Comparison of ENCODE assay signal across 1 cellular context in genomic region chr15:69375151-69375790, GRCh38.
TF ChIP-seq lines count a peak whose summit lies in the region.

No MANE protein-coding gene starts in this region.

TF ChIP-seq in HepG2, 621 proteins besides CTCF, POLR2A, EP300 and RAD21 (continued from another document):
- TF ChIP-seq ZNF574 (CRISPR knock-in tag; IDR thresholded peaks at IDR 0.05): no peak
- TF ChIP-seq THAP8 (CRISPR knock-in tag; IDR thresholded peaks at IDR 0.05; ENCODE audit: borderline replicate concordance): no peak
- no peak for TF ChIP-seq NCOA5 (CRISPR knock-in tag; IDR thresholded peaks at IDR 0.05)
- no peak for TF ChIP-seq PAXIP1 (CRISPR knock-in tag; conservative IDR thresholded peaks at IDR 0.05)
- no peak for TF ChIP-seq SRSF4 (IDR thresholded peaks at IDR 0.05; ENCODE audit: low read depth, low read length, poor library complexity, severe bottlenecking)
- TF ChIP-seq MTA1 (CRISPR knock-in tag; IDR thresholded peaks at IDR 0.05; ENCODE audit: borderline replicate concordance): no peak
- no peak for TF ChIP-seq NPAS2 (CRISPR knock-in tag; IDR thresholded peaks at IDR 0.05; ENCODE audit: borderline replicate concordance)
- TF ChIP-seq IKZF1 (IDR thresholded peaks at IDR 0.05): no peak
- TF ChIP-seq ZNF331 (CRISPR knock-in tag; IDR thresholded peaks at IDR 0.05): no peak
- TF ChIP-seq ZMYM3 (CRISPR knock-in tag; IDR thresholded peaks at IDR 0.05): no peak
- no peak for TF ChIP-seq ZFP41 (CRISPR knock-in tag; IDR thresholded peaks at IDR 0.05; ENCODE audit: borderline replicate concordance)
- no peak for TF ChIP-seq ZNF460 (CRISPR knock-in tag; IDR thresholded peaks at IDR 0.05; ENCODE audit: borderline replicate concordance)
